In the genomic region with DNA sequence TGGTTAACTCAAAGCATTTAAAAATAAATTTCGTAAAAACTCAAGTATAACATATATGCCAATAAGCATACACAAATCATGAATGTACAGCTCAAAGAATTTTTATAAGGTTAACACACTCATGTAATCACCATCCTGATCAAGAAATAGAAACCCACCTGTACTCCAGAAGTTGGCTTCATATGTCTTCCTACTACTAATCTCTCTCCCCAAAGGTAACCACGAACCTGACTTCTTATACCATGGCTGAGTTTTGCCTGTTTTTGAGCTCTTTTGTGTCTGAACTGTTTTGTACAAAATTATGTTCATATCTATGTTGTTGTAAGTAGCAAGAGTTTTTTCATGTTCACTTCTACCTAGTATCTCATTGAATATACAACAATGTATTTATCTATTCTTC, we compare ENCODE assay signal across 21 cellular contexts.
"Had no signal": no experiment of that assay in that cellular context is flagged by ENCODE, and none has a peak within 500 bp of the region (broad histone marks: within the 10 kb centered on the region; RNA-seq: fewer than 3 reads in every experiment).

No MANE protein-coding gene starts in this region.

- H3K4me3 Mint-ChIP-seq: activated naive CD4-positive, alpha-beta T cell treated with anti-CD3 and anti-CD28 coated beads for 36 hours; effector memory CD8-positive, alpha-beta T cell; nephron; T-cell; T-helper 2 cell treated with Interferon-gamma antibody and Interleukin-4, amounts not matched to agents 5 μg/mL and 100 μg/mL, for 36 hours had no signal

- FAIRE-seq: keratinocyte had no signal

- H3K4me3 ChIP-seq: gastroesophageal sphincter, hepatocyte, spleen, suprapubic skin, tibial nerve had no signal

- H2AFZ ChIP-seq: hepatocyte had no signal

- H3K4me1 ChIP-seq: suprapubic skin had no signal

- H3K9me3 Mint-ChIP-seq: activated naive CD4-positive, alpha-beta T cell treated with anti-CD3 and anti-CD28 coated beads for 36 hours; effector memory CD8-positive, alpha-beta T cell; nephron; T-cell; T-helper 2 cell treated with Interferon-gamma antibody and Interleukin-4, amounts not matched to agents 5 μg/mL and 100 μg/mL, for 36 hours had no signal

- H3K36me3 ChIP-seq: suprapubic skin had no signal

- DNase-seq: activated CD8-positive, alpha-beta memory T cell treated with anti-CD3 and anti-CD28 coated beads, Interleukin-2, amount 50 U/mL, for 48 hours; activated effector memory CD4-positive, alpha-beta T cell treated with anti-CD3 and anti-CD28 coated beads, Interleukin-2, amount 50 U/mL, for 16 hours; activated naive CD4-positive, alpha-beta T cell treated with anti-CD3 and anti-CD28 coated beads for 36 hours; amygdala; caudate nucleus; cortex of kidney; effector memory CD8-positive, alpha-beta T cell; left cardiac atrium; left ventricle myocardium superior; posterior cingulate gyrus; right cardiac atrium; spleen; stimulated activated naive CD4-positive, alpha-beta T cell; T-cell had no signal

- H3K9me3 ChIP-seq: gastroesophageal sphincter, spleen, suprapubic skin, tibial nerve had no signal

- H3K27ac Mint-ChIP-seq: activated naive CD4-positive, alpha-beta T cell treated with anti-CD3 and anti-CD28 coated beads for 36 hours; nephron; T-helper 2 cell treated with Interferon-gamma antibody and Interleukin-4, amounts not matched to agents 5 μg/mL and 100 μg/mL, for 36 hours had no signal

- H3K27ac ChIP-seq: gastroesophageal sphincter, hepatocyte, spleen, suprapubic skin, tibial nerve had no signal

- ATAC-seq: effector memory CD8-positive, alpha-beta T cell; gastroesophageal sphincter; left cardiac atrium; left ventricle myocardium superior; right cardiac atrium; T-cell had no signal

- H3K4me1 Mint-ChIP-seq: nephron had no signal

- H3K27me3 Mint-ChIP-seq: effector memory CD8-positive, alpha-beta T cell; T-cell had no signal

- H3K27me3 ChIP-seq: gastroesophageal sphincter, hepatocyte, spleen, suprapubic skin, tibial nerve had no signal

- H3K4me2 ChIP-seq: hepatocyte had no signal
